ENCODE assay signal across 1 cellular context in the genomic region with DNA sequence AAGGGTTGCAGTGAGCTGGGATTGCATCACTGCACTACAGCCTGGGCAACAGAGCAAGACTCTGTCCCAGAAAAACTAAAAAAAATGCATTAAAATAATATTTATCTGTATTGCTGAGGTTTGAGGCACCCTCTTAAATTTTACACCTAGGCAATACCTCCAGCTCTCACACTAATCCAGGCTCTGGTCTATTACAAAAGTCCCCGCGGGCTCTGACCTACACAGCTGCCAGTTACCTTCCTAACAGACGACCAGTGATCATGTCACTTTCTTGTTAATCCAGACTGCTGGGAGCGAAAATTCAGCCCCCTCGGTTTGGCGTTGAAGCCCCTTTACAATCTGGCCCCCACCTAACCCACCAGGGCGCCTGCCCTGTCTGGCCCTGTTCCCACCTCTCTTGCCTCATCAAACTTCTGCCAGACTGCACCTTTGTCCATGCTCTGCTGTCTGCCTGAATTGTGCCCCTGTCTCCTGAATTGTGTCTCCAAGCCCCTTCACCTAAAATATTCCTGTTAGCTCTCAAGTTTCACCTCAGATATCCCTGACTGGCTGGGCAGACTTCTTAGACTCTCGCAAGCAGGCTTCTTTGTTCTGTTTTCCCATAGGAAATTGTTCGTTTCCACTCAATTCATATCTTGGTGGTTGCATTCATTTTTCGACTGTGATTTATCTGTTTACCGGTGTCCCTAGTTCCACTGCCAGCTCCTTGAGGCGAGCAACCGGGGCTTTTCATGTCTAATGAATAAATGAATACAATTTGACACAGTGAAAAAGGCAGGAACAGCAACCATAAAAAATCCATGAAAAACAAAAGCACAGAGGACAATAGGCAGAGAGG.
TF ChIP-seq lines count a peak whose summit lies in the region.

No MANE protein-coding gene starts in this region.

TF ChIP-seq in IMR-90, 13 proteins besides CTCF, POLR2A, EP300 and RAD21 (continued from another document):
- TF ChIP-seq CEBPB (IDR thresholded peaks at IDR 0.05; ENCODE audit: low read depth, low read length): 0 out of 2 replicates have a peak, but pooled peaks have one; percentile 18
